ENCODE assay signal across 1 cellular context in the genomic region with DNA sequence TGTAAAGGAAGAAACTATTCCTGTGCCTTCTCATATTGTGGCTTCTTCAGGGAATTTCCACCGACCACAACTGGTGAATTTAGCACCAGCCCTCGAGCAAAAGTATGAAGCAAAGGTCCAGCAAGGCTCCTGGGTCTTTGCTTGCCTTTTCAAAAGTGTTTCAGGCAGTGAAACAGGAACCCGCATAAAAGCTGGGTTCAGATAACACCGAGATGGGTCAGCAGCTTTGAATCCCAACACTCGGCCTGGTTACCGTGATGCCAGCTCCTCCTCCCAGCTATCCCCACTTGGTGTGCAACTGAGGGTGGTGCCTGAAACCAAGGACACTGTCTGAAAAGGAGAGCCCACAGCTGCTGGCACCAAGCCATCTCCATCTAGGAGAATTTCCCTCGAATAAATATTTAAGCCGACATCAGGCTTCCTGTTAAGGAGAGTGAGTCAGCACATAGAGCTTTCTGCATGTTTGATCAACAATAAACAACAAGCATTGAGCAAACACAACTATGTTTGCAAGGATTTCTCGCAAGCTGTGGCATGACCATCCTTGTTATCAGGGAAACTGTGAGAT.
TF ChIP-seq lines count a peak whose summit lies in the region.

No MANE protein-coding gene starts in this region.

TF ChIP-seq in HepG2, 621 proteins besides CTCF, POLR2A, EP300 and RAD21 (continued from another document and continues in another):
- no peak for TF ChIP-seq ZNF678 (CRISPR knock-in tag; IDR thresholded peaks at IDR 0.05)
- TF ChIP-seq, protein P1, sequence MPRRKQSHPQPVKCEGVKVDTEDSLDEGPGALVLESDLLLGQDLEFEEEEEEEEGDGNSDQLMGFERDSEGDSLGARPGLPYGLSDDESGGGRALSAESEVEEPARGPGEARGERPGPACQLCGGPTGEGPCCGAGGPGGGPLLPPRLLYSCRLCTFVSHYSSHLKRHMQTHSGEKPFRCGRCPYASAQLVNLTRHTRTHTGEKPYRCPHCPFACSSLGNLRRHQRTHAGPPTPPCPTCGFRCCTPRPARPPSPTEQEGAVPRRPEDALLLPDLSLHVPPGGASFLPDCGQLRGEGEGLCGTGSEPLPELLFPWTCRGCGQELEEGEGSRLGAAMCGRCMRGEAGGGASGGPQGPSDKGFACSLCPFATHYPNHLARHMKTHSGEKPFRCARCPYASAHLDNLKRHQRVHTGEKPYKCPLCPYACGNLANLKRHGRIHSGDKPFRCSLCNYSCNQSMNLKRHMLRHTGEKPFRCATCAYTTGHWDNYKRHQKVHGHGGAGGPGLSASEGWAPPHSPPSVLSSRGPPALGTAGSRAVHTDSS (CRISPR knock-in tag; conservative IDR thresholded peaks at IDR 0.05) = no peak
- peak; percentile 69 for TF ChIP-seq TEAD3 (CRISPR knock-in tag; optimal IDR thresholded peaks at IDR 0.05; ENCODE audit: borderline replicate concordance)
- TF ChIP-seq SMYD3 (CRISPR knock-in tag; IDR thresholded peaks at IDR 0.05) = 0 out of 2 replicates have a peak, but pooled peaks have one; percentile 65
- TF ChIP-seq SAFB2 (CRISPR knock-in tag; IDR thresholded peaks at IDR 0.05; ENCODE audit: borderline replicate concordance, low read depth) = no peak
- TF ChIP-seq ZNF337 (CRISPR knock-in tag; IDR thresholded peaks at IDR 0.05; ENCODE audit: borderline replicate concordance, low read depth) = no peak
- no peak for TF ChIP-seq XBP1 (CRISPR knock-in tag; IDR thresholded peaks at IDR 0.05)
- no peak for TF ChIP-seq HDAC6 (IDR thresholded peaks at IDR 0.05; ENCODE audit: low read depth, low read length)
- no peak for TF ChIP-seq ZFYVE20 (CRISPR knock-in tag; IDR thresholded peaks at IDR 0.05; ENCODE audit: borderline replicate concordance, low read depth)
- 0 out of 2 replicates have a peak, but pooled peaks have one; percentile 51 for TF ChIP-seq KLF9 (CRISPR knock-in tag; IDR thresholded peaks at IDR 0.05; ENCODE audit: low read depth)
- TF ChIP-seq, protein P2, sequence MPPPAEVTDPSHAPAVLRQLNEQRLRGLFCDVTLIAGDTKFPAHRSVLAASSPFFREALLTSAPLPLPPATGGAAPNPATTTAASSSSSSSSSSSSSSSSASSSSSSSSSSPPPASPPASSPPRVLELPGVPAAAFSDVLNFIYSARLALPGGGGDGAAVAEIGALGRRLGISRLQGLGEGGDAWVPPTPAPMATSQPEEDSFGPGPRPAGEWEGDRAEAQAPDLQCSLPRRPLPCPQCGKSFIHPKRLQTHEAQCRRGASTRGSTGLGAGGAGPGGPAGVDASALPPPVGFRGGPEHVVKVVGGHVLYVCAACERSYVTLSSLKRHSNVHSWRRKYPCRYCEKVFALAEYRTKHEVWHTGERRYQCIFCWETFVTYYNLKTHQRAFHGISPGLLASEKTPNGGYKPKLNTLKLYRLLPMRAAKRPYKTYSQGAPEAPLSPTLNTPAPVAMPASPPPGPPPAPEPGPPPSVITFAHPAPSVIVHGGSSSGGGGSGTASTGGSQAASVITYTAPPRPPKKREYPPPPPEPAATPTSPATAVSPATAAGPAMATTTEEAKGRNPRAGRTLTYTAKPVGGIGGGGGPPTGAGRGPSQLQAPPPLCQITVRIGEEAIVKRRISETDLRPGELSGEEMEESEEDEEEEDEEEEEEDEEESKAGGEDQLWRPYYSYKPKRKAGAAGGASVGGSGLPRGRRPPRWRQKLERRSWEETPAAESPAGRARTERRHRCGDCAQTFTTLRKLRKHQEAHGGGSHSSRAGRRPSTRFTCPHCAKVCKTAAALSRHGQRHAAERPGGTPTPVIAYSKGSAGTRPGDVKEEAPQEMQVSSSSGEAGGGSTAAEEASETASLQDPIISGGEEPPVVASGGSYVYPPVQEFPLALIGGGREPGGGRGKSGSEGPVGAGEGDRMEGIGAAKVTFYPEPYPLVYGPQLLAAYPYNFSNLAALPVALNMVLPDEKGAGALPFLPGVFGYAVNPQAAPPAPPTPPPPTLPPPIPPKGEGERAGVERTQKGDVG (CRISPR knock-in tag; IDR thresholded peaks at IDR 0.05; ENCODE audit: borderline replicate concordance) = no peak
- TF ChIP-seq, protein P3, sequence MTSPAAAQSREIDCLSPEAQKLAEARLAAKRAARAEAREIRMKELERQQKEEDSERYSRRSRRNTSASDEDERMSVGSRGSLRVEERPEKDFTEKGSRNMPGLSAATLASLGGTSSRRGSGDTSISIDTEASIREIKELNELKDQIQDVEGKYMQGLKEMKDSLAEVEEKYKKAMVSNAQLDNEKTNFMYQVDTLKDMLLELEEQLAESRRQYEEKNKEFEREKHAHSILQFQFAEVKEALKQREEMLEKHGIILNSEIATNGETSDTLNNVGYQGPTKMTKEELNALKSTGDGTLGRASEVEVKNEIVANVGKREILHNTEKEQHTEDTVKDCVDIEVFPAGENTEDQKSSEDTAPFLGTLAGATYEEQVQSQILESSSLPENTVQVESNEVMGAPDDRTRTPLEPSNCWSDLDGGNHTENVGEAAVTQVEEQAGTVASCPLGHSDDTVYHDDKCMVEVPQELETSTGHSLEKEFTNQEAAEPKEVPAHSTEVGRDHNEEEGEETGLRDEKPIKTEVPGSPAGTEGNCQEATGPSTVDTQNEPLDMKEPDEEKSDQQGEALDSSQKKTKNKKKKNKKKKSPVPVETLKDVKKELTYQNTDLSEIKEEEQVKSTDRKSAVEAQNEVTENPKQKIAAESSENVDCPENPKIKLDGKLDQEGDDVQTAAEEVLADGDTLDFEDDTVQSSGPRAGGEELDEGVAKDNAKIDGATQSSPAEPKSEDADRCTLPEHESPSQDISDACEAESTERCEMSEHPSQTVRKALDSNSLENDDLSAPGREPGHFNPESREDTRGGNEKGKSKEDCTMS (CRISPR knock-in tag; conservative IDR thresholded peaks at IDR 0.05) = no peak
- TF ChIP-seq, protein P4, sequence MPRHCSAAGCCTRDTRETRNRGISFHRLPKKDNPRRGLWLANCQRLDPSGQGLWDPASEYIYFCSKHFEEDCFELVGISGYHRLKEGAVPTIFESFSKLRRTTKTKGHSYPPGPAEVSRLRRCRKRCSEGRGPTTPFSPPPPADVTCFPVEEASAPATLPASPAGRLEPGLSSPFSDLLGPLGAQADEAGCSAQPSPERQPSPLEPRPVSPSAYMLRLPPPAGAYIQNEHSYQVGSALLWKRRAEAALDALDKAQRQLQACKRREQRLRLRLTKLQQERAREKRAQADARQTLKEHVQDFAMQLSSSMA (CRISPR knock-in tag; IDR thresholded peaks at IDR 0.05) = no peak
- TF ChIP-seq, protein P5, sequence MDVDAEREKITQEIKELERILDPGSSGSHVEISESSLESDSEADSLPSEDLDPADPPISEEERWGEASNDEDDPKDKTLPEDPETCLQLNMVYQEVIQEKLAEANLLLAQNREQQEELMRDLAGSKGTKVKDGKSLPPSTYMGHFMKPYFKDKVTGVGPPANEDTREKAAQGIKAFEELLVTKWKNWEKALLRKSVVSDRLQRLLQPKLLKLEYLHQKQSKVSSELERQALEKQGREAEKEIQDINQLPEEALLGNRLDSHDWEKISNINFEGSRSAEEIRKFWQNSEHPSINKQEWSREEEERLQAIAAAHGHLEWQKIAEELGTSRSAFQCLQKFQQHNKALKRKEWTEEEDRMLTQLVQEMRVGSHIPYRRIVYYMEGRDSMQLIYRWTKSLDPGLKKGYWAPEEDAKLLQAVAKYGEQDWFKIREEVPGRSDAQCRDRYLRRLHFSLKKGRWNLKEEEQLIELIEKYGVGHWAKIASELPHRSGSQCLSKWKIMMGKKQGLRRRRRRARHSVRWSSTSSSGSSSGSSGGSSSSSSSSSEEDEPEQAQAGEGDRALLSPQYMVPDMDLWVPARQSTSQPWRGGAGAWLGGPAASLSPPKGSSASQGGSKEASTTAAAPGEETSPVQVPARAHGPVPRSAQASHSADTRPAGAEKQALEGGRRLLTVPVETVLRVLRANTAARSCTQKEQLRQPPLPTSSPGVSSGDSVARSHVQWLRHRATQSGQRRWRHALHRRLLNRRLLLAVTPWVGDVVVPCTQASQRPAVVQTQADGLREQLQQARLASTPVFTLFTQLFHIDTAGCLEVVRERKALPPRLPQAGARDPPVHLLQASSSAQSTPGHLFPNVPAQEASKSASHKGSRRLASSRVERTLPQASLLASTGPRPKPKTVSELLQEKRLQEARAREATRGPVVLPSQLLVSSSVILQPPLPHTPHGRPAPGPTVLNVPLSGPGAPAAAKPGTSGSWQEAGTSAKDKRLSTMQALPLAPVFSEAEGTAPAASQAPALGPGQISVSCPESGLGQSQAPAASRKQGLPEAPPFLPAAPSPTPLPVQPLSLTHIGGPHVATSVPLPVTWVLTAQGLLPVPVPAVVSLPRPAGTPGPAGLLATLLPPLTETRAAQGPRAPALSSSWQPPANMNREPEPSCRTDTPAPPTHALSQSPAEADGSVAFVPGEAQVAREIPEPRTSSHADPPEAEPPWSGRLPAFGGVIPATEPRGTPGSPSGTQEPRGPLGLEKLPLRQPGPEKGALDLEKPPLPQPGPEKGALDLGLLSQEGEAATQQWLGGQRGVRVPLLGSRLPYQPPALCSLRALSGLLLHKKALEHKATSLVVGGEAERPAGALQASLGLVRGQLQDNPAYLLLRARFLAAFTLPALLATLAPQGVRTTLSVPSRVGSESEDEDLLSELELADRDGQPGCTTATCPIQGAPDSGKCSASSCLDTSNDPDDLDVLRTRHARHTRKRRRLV (CRISPR knock-in tag; IDR thresholded peaks at IDR 0.05) = no peak
- TF ChIP-seq SMC3 (IDR thresholded peaks at IDR 0.05; ENCODE audit: low read length) = no peak
- TF ChIP-seq, protein P6, sequence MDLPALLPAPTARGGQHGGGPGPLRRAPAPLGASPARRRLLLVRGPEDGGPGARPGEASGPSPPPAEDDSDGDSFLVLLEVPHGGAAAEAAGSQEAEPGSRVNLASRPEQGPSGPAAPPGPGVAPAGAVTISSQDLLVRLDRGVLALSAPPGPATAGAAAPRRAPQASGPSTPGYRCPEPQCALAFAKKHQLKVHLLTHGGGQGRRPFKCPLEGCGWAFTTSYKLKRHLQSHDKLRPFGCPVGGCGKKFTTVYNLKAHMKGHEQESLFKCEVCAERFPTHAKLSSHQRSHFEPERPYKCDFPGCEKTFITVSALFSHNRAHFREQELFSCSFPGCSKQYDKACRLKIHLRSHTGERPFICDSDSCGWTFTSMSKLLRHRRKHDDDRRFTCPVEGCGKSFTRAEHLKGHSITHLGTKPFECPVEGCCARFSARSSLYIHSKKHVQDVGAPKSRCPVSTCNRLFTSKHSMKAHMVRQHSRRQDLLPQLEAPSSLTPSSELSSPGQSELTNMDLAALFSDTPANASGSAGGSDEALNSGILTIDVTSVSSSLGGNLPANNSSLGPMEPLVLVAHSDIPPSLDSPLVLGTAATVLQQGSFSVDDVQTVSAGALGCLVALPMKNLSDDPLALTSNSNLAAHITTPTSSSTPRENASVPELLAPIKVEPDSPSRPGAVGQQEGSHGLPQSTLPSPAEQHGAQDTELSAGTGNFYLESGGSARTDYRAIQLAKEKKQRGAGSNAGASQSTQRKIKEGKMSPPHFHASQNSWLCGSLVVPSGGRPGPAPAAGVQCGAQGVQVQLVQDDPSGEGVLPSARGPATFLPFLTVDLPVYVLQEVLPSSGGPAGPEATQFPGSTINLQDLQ (CRISPR knock-in tag; IDR thresholded peaks at IDR 0.05) = no peak
- TF ChIP-seq, protein P7, sequence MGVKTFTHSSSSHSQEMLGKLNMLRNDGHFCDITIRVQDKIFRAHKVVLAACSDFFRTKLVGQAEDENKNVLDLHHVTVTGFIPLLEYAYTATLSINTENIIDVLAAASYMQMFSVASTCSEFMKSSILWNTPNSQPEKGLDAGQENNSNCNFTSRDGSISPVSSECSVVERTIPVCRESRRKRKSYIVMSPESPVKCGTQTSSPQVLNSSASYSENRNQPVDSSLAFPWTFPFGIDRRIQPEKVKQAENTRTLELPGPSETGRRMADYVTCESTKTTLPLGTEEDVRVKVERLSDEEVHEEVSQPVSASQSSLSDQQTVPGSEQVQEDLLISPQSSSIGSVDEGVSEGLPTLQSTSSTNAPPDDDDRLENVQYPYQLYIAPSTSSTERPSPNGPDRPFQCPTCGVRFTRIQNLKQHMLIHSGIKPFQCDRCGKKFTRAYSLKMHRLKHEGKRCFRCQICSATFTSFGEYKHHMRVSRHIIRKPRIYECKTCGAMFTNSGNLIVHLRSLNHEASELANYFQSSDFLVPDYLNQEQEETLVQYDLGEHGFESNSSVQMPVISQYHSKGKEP (CRISPR knock-in tag; IDR thresholded peaks at IDR 0.05) = no peak
- TF ChIP-seq U2AF1 (optimal IDR thresholded peaks at IDR 0.05; ENCODE audit: low read depth, low read length) = no peak
- peak; percentile 74 for TF ChIP-seq RARA (CRISPR knock-in tag; IDR thresholded peaks at IDR 0.05)
- peak; percentile 36; the same call in 1 of the 2 replicates for TF ChIP-seq CHD4 (IDR thresholded peaks at IDR 0.05; ENCODE audit: borderline replicate concordance, low read length)
- no peak for TF ChIP-seq NR2F6 (IDR thresholded peaks at IDR 0.05)
- peak; percentile 56; the same call in 1 of the 2 replicates for TF ChIP-seq NR2F6 (CRISPR knock-in tag; IDR thresholded peaks at IDR 0.05)
- TF ChIP-seq ZKSCAN5 (CRISPR knock-in tag; IDR thresholded peaks at IDR 0.05) = no peak
- TF ChIP-seq, protein P8, sequence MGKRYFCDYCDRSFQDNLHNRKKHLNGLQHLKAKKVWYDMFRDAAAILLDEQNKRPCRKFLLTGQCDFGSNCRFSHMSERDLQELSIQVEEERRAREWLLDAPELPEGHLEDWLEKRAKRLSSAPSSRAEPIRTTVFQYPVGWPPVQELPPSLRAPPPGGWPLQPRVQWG (CRISPR knock-in tag; IDR thresholded peaks at IDR 0.05; ENCODE audit: borderline replicate concordance, low read depth) = no peak
- no peak for TF ChIP-seq ETV6 (CRISPR knock-in tag; conservative IDR thresholded peaks at IDR 0.05)
- no peak for TF ChIP-seq EZH2 (conservative IDR thresholded peaks at IDR 0.05; ENCODE audit: low read depth, low read length)
- peak; percentile 60; the same call in 1 of the 2 replicates for TF ChIP-seq KLF6 (CRISPR knock-in tag; IDR thresholded peaks at IDR 0.05)
- no peak for TF ChIP-seq ADNP (CRISPR knock-in tag; IDR thresholded peaks at IDR 0.05)
- peak; percentile 63; the same call in 1 of the 2 replicates for TF ChIP-seq CEBPB (IDR thresholded peaks at IDR 0.05; ENCODE audit: borderline replicate concordance, low read depth, low read length)
- TF ChIP-seq FOXC1 (CRISPR knock-in tag; IDR thresholded peaks at IDR 0.05; ENCODE audit: borderline replicate concordance) = peak; percentile 76; the same call in 1 of the 2 replicates
- TF ChIP-seq, protein P9, sequence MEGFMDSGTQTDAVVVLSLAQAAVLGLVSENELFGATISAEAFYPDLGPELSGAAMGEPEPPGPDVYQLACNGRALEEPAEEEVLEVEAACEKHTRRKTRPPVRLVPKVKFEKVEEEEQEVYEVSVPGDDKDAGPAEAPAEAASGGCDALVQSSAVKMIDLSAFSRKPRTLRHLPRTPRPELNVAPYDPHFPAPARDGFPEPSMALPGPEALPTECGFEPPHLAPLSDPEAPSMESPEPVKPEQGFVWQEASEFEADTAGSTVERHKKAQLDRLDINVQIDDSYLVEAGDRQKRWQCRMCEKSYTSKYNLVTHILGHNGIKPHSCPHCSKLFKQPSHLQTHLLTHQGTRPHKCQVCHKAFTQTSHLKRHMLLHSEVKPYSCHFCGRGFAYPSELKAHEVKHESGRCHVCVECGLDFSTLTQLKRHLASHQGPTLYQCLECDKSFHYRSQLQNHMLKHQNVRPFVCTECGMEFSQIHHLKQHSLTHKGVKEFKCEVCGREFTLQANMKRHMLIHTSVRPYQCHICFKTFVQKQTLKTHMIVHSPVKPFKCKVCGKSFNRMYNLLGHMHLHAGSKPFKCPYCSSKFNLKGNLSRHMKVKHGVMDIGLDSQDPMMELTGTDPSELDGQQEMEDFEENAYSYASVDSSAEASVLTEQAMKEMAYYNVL (CRISPR knock-in tag; IDR thresholded peaks at IDR 0.05; ENCODE audit: borderline replicate concordance) = no peak
- no peak for TF ChIP-seq ELF4 (CRISPR knock-in tag; IDR thresholded peaks at IDR 0.05; ENCODE audit: borderline replicate concordance)
- TF ChIP-seq BCL6 (CRISPR knock-in tag; IDR thresholded peaks at IDR 0.05) = peak; percentile 90
- peak; percentile 78 for TF ChIP-seq FOXP1 (IDR thresholded peaks at IDR 0.05)
- TF ChIP-seq FOXP1 (CRISPR knock-in tag; IDR thresholded peaks at IDR 0.05) = peak; percentile 98
- TF ChIP-seq MIER2 (CRISPR knock-in tag; IDR thresholded peaks at IDR 0.05) = no peak
- no peak for TF ChIP-seq ZNF563 (CRISPR knock-in tag; IDR thresholded peaks at IDR 0.05)
